ENCODE assay signal across 15 cellular contexts in the genomic region with DNA sequence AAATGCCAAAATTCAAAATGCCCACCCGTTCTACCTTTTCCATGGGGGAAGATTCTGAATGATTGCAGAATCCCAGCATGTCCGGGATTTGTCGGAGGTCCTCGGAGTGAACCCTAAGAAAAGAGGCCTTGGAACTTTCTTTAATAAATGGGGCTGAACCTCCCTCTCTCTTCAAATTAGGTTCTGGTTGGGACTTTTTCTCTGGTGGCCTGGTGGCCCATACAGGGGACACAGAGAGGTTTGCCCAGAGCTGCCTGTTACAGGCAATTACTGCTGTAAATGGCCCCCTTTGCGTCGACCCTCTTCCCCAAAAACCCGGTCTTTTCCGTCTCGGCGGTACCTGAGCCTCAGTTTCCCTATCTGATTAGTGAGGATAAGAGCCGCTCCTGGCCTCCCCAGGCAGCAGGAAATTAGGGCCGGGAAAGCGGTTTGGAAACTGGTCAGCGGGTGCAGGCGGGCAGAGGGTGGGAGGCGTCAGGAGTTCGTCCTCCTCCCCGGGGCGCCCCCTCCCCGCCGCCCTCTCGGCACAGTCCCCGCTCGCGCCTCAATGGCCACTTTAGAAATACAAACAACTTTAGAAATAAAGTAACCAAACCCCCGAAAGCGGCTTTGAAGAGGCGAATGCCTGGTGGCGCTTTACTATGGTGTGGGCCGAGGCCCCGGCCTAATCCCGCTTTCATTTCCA. TPM values are rescaled to one million over a fixed set of nuclear protein-coding genes. Genes with fewer than 3 reads are reported as not detected.
DNase-seq lines count a peak whose midpoint lies in the region; ATAC-seq and TF ChIP-seq lines count a peak whose summit lies in the region.
"Had no signal": no experiment of that assay in that cellular context is flagged by ENCODE, and none has a peak within 500 bp of the region (broad histone marks: within the 10 kb centered on the region; RNA-seq: fewer than 3 reads in every experiment).

No MANE protein-coding gene starts in this region.

- TF ChIP-seq CTCF in heart right ventricle (IDR thresholded peaks at IDR 0.05) (no peak), right atrium auricular region (IDR thresholded peaks at IDR 0.05) (no peak), ascending aorta (IDR thresholded peaks at IDR 0.05) (no peak), type B pancreatic cell (conservative IDR thresholded peaks at IDR 0.05) (no peak), BE2C (IDR thresholded peaks at IDR 0.05; ENCODE audit: low read depth, low read length) (no peak)

- peaks cover 65 to 90% (median 80%) of the 10 kb centered on the region in 5 donors for H3K27me3 Mint-ChIP-seq in naive thymus-derived CD4-positive, alpha-beta T cell
- H3K27me3 Mint-ChIP-seq in type B pancreatic cell: peaks cover 95% of the 10 kb centered on the region

- no peak for DNase-seq in heart right ventricle
- no peak for DNase-seq in right atrium auricular region (ENCODE audit: low spot score)
- no peak for DNase-seq in ascending aorta (ENCODE audit: low spot score in 2 of 2)
- DNase-seq in naive thymus-derived CD4-positive, alpha-beta T cell: no peak
- DNase-seq in type B pancreatic cell (ENCODE audit: extremely low spot score, unreplicated experiment): no peak
- no peak for DNase-seq in BE2C
- DNase-seq in DMS153 treated with DMSO at 0.1 percent for 48 hours (lab: John Stamatoyannopoulos, UW; ENCODE audit: unreplicated experiment): no peak
- no peak for DNase-seq in COLO668 (lab: John Stamatoyannopoulos, UW; ENCODE audit: unreplicated experiment)
- DNase-seq: activated CD4-positive, alpha-beta T cell treated with anti-CD3 and anti-CD28 coated beads, Interleukin-2, amount 50 U/mL, for 1 hour; stimulated activated CD4-positive, alpha-beta T cell treated with anti-CD3 and anti-CD28 coated beads, Interleukin-2, amount 100 ng/mL, for 48 hours had no signal

- no peak overlapping the region for H3K27ac ChIP-seq in heart right ventricle
- H3K27ac ChIP-seq in right atrium auricular region: no peak overlapping the region
- H3K27ac ChIP-seq in ascending aorta: no peak overlapping the region
- H3K27ac ChIP-seq in naive thymus-derived CD4-positive, alpha-beta T cell (ENCODE audit: low read depth, low read length): no peak overlapping the region
- H3K27ac ChIP-seq: body of pancreas had no signal

- H3K27ac Mint-ChIP-seq in naive thymus-derived CD4-positive, alpha-beta T cell: no peak overlapping the region
- H3K27ac Mint-ChIP-seq in type B pancreatic cell: no peak overlapping the region
- H3K27ac Mint-ChIP-seq: T-helper 1 cell treated with Interleukin-12 subunit alpha and Interleukin-12 subunit beta and Interleukin-4 antibody, amounts not matched to agents 30 μg/mL and 1 μg/mL, for 36 hours had no signal

- peaks cover 0 to 5% (median 0%) of the 10 kb centered on the region in 5 donors for H3K36me3 Mint-ChIP-seq in naive thymus-derived CD4-positive, alpha-beta T cell
- no peaks in the 10 kb centered on the region for H3K36me3 Mint-ChIP-seq in type B pancreatic cell

- POLR2A ChIA-PET in naive thymus-derived CD4-positive, alpha-beta T cell (lab: Charles Lee): interaction anchor here (1.4 to 2.2 kb wide), 2 partner anchors 12 to 15 kb away, joined by 4 to 7 read pairs; no protein-coding TSS in a partner anchor

- H3K9me3 ChIP-seq in heart right ventricle (no peaks in the 10 kb centered on the region), right atrium auricular region (no peaks in the 10 kb centered on the region), ascending aorta (no peaks in the 10 kb centered on the region), BE2C (no peaks in the 10 kb centered on the region)
- no peaks in the 10 kb centered on the region for H3K9me3 ChIP-seq in naive thymus-derived CD4-positive, alpha-beta T cell (ENCODE audit: control insufficient read depth in 2 of 3, low read length in 3 of 3)
- H3K9me3 ChIP-seq: body of pancreas had no signal

- peaks cover 0 to 3% (median 0%) of the 10 kb centered on the region in 11 donors for H3K9me3 Mint-ChIP-seq in naive thymus-derived CD4-positive, alpha-beta T cell
- H3K9me3 Mint-ChIP-seq in type B pancreatic cell: no peaks in the 10 kb centered on the region
- H3K9me3 Mint-ChIP-seq: T-helper 1 cell treated with Interleukin-12 subunit alpha and Interleukin-12 subunit beta and Interleukin-4 antibody, amounts not matched to agents 30 μg/mL and 1 μg/mL, for 36 hours had no signal

- H3K27me3 ChIP-seq in heart right ventricle (peaks cover 53 to 100% (median 100%) of the 10 kb centered on the region in 7 donors), right atrium auricular region (peaks cover 12 to 52% of the 10 kb centered on the region in 2 donors), ascending aorta (peaks cover 8% of the 10 kb centered on the region), BE2C (peaks cover 51% of the 10 kb centered on the region)
- H3K27me3 ChIP-seq in naive thymus-derived CD4-positive, alpha-beta T cell (ENCODE audit: control insufficient read depth in 2 of 2, insufficient read depth in 2 of 2, low read length in 2 of 2): peaks cover 2 to 44% of the 10 kb centered on the region in 2 donors

- ATAC-seq in heart right ventricle: no peak
- no peak for ATAC-seq in naive thymus-derived CD4-positive, alpha-beta T cell
- ATAC-seq: body of pancreas, HCT116 had no signal

- 2 to 3% methylated on average over 32 of the region's 32 CpGs for WGBS in heart right ventricle, 2 donors

- peaks cover 9 to 70% (median 56%) of the 10 kb centered on the region in 7 donors for H3K4me1 Mint-ChIP-seq in naive thymus-derived CD4-positive, alpha-beta T cell
- H3K4me1 Mint-ChIP-seq in type B pancreatic cell (ENCODE audit: unreplicated experiment): peaks cover 11% of the 10 kb centered on the region

- intact Hi-C loops in heart right ventricle (cut with DNase I): no loop called here
- intact Hi-C loops in ascending aorta (cut with DNase I): no loop called here
- intact Hi-C loops in naive thymus-derived CD4-positive, alpha-beta T cell (cut with micrococcal nuclease): loop anchor here in 1 of 2 donors (1.0 kb wide), 1 partner anchor 10 kb away; no protein-coding TSS in a partner anchor

- H3K4me1 ChIP-seq in heart right ventricle: peaks cover 0 to 24% (median 4%) of the 10 kb centered on the region in 9 donors
- H3K4me1 ChIP-seq in right atrium auricular region: peaks cover 0 to 11% of the 10 kb centered on the region in 2 donors
- peaks cover 0 to 2% of the 10 kb centered on the region in 2 donors for H3K4me1 ChIP-seq in ascending aorta
- H3K4me1 ChIP-seq in naive thymus-derived CD4-positive, alpha-beta T cell (ENCODE audit: control insufficient read depth in 2 of 2, insufficient read depth in 2 of 2, low read length in 2 of 2): peaks cover 0 to 51% of the 10 kb centered on the region in 2 donors
- H3K4me1 ChIP-seq in BE2C: no peaks in the 10 kb centered on the region

- H3K4me3 ChIP-seq in heart right ventricle (peak overlapping the region in 6 of 10 donors; percentile 7 to 36 (median 24)), right atrium auricular region (peak overlapping the region in 1 of 2 donors; percentile 34), ascending aorta (peak overlapping the region; percentile 33 to 55), BE2C (ENCODE audit: low read depth, low read length) (no peak overlapping the region)
- no peak overlapping the region for H3K4me3 ChIP-seq in naive thymus-derived CD4-positive, alpha-beta T cell (ENCODE audit: low read length)
- H3K4me3 ChIP-seq: body of pancreas had no signal

- H3K4me3 Mint-ChIP-seq in naive thymus-derived CD4-positive, alpha-beta T cell: peak overlapping the region in 9 of 10 donors; percentile 4 to 89 (median 63)
- H3K4me3 Mint-ChIP-seq in type B pancreatic cell: peak overlapping the region; percentile 25
- H3K4me3 Mint-ChIP-seq: T-helper 1 cell treated with Interleukin-12 subunit alpha and Interleukin-12 subunit beta and Interleukin-4 antibody, amounts not matched to agents 30 μg/mL and 1 μg/mL, for 36 hours had no signal

- H3K36me3 ChIP-seq in heart right ventricle (no peaks in the 10 kb centered on the region), right atrium auricular region (no peaks in the 10 kb centered on the region), ascending aorta (no peaks in the 10 kb centered on the region), BE2C (no peaks in the 10 kb centered on the region)
- H3K36me3 ChIP-seq in naive thymus-derived CD4-positive, alpha-beta T cell (ENCODE audit: control insufficient read depth in 2 of 3, insufficient read depth in 3 of 3, low read length in 3 of 3): no peaks in the 10 kb centered on the region

- CTCF ChIA-PET in naive thymus-derived CD4-positive, alpha-beta T cell (lab: Charles Lee): interaction anchor here (1.0 kb wide), 1 partner anchor 53 kb away, joined by 3 read pairs; no protein-coding TSS in a partner anchor

RNA-seq across cellular contexts. Expression of a gene that starts 15.6 kb away (rescaled TPM):
- not detected for total RNA-seq in heart right ventricle
- polyA plus RNA-seq in heart right ventricle: not detected
- not detected for total RNA-seq in right atrium auricular region
- total RNA-seq in ascending aorta: not detected
- total RNA-seq in naive thymus-derived CD4-positive, alpha-beta T cell: not detected
- not detected for polyA plus RNA-seq in naive thymus-derived CD4-positive, alpha-beta T cell
- 0.12 and 2.9 TPM in 2 replicates for total RNA-seq in type B pancreatic cell (ENCODE audit: low replicate concordance)
- not detected for polyA plus RNA-seq in BE2C (2012; ENCODE audit: insufficient read depth, insufficient read length, low read depth)
- total RNA-seq: body of pancreas, G401, glomerular endothelial cell had no signal

Comparison
In these comparisons a context has a peak if more than half of its experiments do, and no peak if none do; other contexts are left out.
1. H3K4me3 ChIP-seq: peak in heart right ventricle (6 of 10) and ascending aorta (2 of 2); none in naive thymus-derived CD4-positive, alpha-beta T cell (single experiment) and BE2C (single experiment).